Comparison of ENCODE assay signal across 8 cellular contexts in the genomic region with DNA sequence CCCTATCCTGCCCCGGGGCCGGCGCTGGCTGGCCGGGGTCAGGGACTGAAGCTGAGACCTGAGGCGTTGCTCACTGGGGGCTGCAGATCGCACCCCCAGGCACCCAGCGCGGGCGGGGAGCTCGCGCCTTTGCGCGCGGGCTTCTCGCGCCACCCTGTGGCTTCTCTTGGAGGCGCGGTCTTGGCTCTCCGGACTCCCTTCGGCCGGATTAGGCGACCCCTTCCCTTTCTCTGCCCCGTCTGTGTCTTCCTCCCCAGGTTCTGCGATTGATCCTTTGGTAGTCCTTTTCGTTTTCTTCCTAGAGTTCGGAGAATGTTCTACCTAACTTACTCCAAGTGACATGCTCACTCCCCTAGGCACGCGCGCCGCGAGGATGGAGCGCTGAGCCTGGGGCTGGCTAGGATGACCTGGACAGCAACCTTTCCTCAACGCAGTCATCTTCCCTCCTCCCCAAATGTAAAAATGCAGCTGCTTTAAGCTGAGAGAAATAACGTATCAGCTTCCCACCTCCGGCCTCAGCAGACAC. TPM values are rescaled to one million over a fixed set of nuclear protein-coding genes. Genes with fewer than 3 reads are reported as not detected.
DNase-seq lines count a peak whose midpoint lies in the region; ATAC-seq lines count a peak whose summit lies in the region.

No MANE protein-coding gene starts in this region.

- H4K91ac ChIP-seq in mesenchymal stem cell (ENCODE audit: low read length) = no peak overlapping the region

- H2BK12ac ChIP-seq in mesenchymal stem cell (ENCODE audit: low read length in 2 of 2) = no peak overlapping the region

- H3K4me3 ChIP-seq in mesenchymal stem cell (ENCODE audit: insufficient read depth in 1 of 2, low read depth in 1 of 2, low read length in 2 of 2) = peak overlapping the region in 1 of 2 experiments; percentile 77

- no peaks in the 10 kb centered on the region for H3K79me1 ChIP-seq in mesenchymal stem cell (replicated peaks; ENCODE audit: low read length, poor library complexity, severe bottlenecking)

- peaks cover 85 to 87% of the 10 kb centered on the region in 2 experiments for H3K27me3 ChIP-seq in mesenchymal stem cell (ENCODE audit: control insufficient read depth in 1 of 2, insufficient read depth in 1 of 2, low read length in 2 of 2)

- no peak for ATAC-seq in GM21737 (IDR thresholded peaks at IDR 0.05; ENCODE audit: unreplicated experiment)

- H3K18ac ChIP-seq in mesenchymal stem cell (ENCODE audit: low read depth in 1 of 2, low read length in 2 of 2) = no peak overlapping the region

- no peak overlapping the region for H2BK120ac ChIP-seq in mesenchymal stem cell (ENCODE audit: low read depth, low read length)

- no peak overlapping the region for H2AFZ ChIP-seq in mesenchymal stem cell (ENCODE audit: low read depth, low read length)

- H2AK5ac ChIP-seq in mesenchymal stem cell (ENCODE audit: low read length, severe bottlenecking) = no peak overlapping the region

- H3K4me2 ChIP-seq in mesenchymal stem cell (ENCODE audit: low read length, poor library complexity, severe bottlenecking) = peak overlapping the region; percentile 62

- H3K27ac ChIP-seq in mesenchymal stem cell (ENCODE audit: low read length, poor library complexity, severe bottlenecking) = no peak overlapping the region

- no peaks in the 10 kb centered on the region for H3K36me3 ChIP-seq in mesenchymal stem cell (ENCODE audit: control insufficient read depth in 1 of 2, insufficient read depth in 2 of 2, low read depth in 1 of 2, low read length in 2 of 2)

- no peak overlapping the region for H2BK5ac ChIP-seq in mesenchymal stem cell (ENCODE audit: low read depth, low read length, poor library complexity, severe bottlenecking)

- H3K14ac ChIP-seq in mesenchymal stem cell (ENCODE audit: low read length in 2 of 2) = no peak overlapping the region

- peak overlapping the region; percentile 49 for H3K9ac ChIP-seq in mesenchymal stem cell (ENCODE audit: low read length)

- H2BK15ac ChIP-seq in mesenchymal stem cell (ENCODE audit: low read depth, poor library complexity, severe bottlenecking) = no peak overlapping the region

- no peak overlapping the region for H4K8ac ChIP-seq in mesenchymal stem cell (ENCODE audit: low read length)

- H3K9me3 ChIP-seq in mesenchymal stem cell (ENCODE audit: control insufficient read depth, low read length) = no peaks in the 10 kb centered on the region

- 1% methylated on average over 35 of the region's 35 CpGs for WGBS in mesenchymal stem cell

- DNase-seq in NOMO-1 (lab: John Stamatoyannopoulos, UW; ENCODE audit: unreplicated experiment in 2 of 2) = peak; percentile 19 to 22
- no peak for DNase-seq in NOMO-1 treated with dmso at 0.1 percent for 144 hours (lab: John Stamatoyannopoulos, UW; ENCODE audit: unreplicated experiment)
- peak; percentile 24 to 52 for DNase-seq in NCI-H1930 (lab: John Stamatoyannopoulos, UW)
- DNase-seq in activated CD4-positive, alpha-beta T cell treated with anti-CD3 and anti-CD28 coated beads, Interleukin-2, amount 50 U/mL, for 1 hour = peak; percentile 51
- peak; percentile 42 for DNase-seq in effector CD4-positive, alpha-beta T cell
- DNase-seq in mesenchymal stem cell = peak; percentile 56
- DNase-seq in stimulated activated CD8-positive, alpha-beta memory T cell treated with anti-CD3 and anti-CD28 coated beads, Interleukin-2, amount 100 ng/mL, for 48 hours (ENCODE audit: low read depth in 2 of 2) = peak; percentile 48 to 56

- no peak overlapping the region for H3K4ac ChIP-seq in mesenchymal stem cell (ENCODE audit: low read depth in 1 of 2, low read length in 2 of 2)

- H3K4me1 ChIP-seq in mesenchymal stem cell (ENCODE audit: control insufficient read depth, insufficient read depth, low read depth, low read length) = peaks cover 26% of the 10 kb centered on the region

- no peak overlapping the region for H3K23ac ChIP-seq in mesenchymal stem cell (ENCODE audit: low read length in 2 of 2)

RNA-seq across cellular contexts. Expression of gene NTRK1, which starts 0.5 kb away (rescaled TPM):
- polyA plus RNA-seq in mesenchymal stem cell (2013, experiment 1 of 2) = not detected
- not detected for polyA plus RNA-seq in mesenchymal stem cell (2013, experiment 2 of 2)

RNA-seq across cellular contexts. Expression of gene INSRR, which starts 1.3 kb away (rescaled TPM):
- polyA plus RNA-seq in mesenchymal stem cell (2013, experiment 1 of 2) = not detected
- not detected for polyA plus RNA-seq in mesenchymal stem cell (2013, experiment 2 of 2)

RNA-seq across cellular contexts. Expression of gene PEAR1, which starts 33.3 kb away (rescaled TPM):
- polyA plus RNA-seq in mesenchymal stem cell (2013, experiment 1 of 2) = 20.5 TPM
- polyA plus RNA-seq in mesenchymal stem cell (2013, experiment 2 of 2) = 20.1 TPM

RNA-seq across cellular contexts. Expression of gene SH2D2A, which starts 43.5 kb away (rescaled TPM):
- polyA plus RNA-seq in mesenchymal stem cell (2013, experiment 1 of 2) = not detected
- polyA plus RNA-seq in mesenchymal stem cell (2013, experiment 2 of 2) = 0.08 TPM
